ENCODE assay signal across 23 cellular contexts in genomic region chr6:25590986-25591385, GRCh38.
A peak's percentile ranks its signal among the peaks of the same experiment; 100 is the strongest.
DNase-seq lines count a peak whose midpoint lies in the region; TF ChIP-seq lines count a peak whose summit lies in the region.
"Had no signal": no experiment of that assay in that cellular context is flagged by ENCODE, and none has a peak within 500 bp of the region (broad histone marks: within the 10 kb centered on the region; RNA-seq: fewer than 3 reads in every experiment).

No MANE protein-coding gene starts in this region.

- H3K9me3 ChIP-seq in HAP-1 = no peaks in the 10 kb centered on the region
- H3K9me3 ChIP-seq: suprapubic skin had no signal

- no peaks in the 10 kb centered on the region for H3K9me3 Mint-ChIP-seq in glutamatergic neuron (ENCODE audit: unreplicated experiment)
- H3K9me3 Mint-ChIP-seq: activated naive CD8-positive, alpha-beta T cell treated with anti-CD3 and anti-CD28 coated beads, Interleukin-2, amount 50 U/mL, for 24 hours; activated T-cell treated with anti-CD3 and anti-CD28 coated beads, Interleukin-2, amount 50 U/mL, for 24 hours; mesothelial cell of epicardium; naive thymus-derived CD8-positive, alpha-beta T cell; T-helper 2 cell treated with Interferon-gamma antibody and Interleukin-4, amounts not matched to agents 5 μg/mL and 100 μg/mL, for 36 hours had no signal

- H3K4me1 ChIP-seq in HAP-1 = no peaks in the 10 kb centered on the region
- H3K4me1 ChIP-seq: suprapubic skin had no signal

- no peak for TF ChIP-seq CTCF in glutamatergic neuron (IDR thresholded peaks at IDR 0.05; ENCODE audit: partially characterized antibody, unreplicated experiment)

- no peak overlapping the region for H3K4me3 Mint-ChIP-seq in glutamatergic neuron (ENCODE audit: unreplicated experiment)
- H3K4me3 Mint-ChIP-seq: activated naive CD8-positive, alpha-beta T cell treated with anti-CD3 and anti-CD28 coated beads, Interleukin-2, amount 50 U/mL, for 24 hours; activated T-cell treated with anti-CD3 and anti-CD28 coated beads, Interleukin-2, amount 50 U/mL, for 24 hours; mesothelial cell of epicardium; naive thymus-derived CD8-positive, alpha-beta T cell; T-helper 2 cell treated with Interferon-gamma antibody and Interleukin-4, amounts not matched to agents 5 μg/mL and 100 μg/mL, for 36 hours had no signal

- H3K36me3 ChIP-seq in HAP-1 (replicated peaks) = peaks cover 6% of the 10 kb centered on the region; the same call in 1 of the 2 replicates

- no peak overlapping the region for H3K4me3 ChIP-seq in HAP-1
- H3K4me3 ChIP-seq: dorsolateral prefrontal cortex, K562, suprapubic skin had no signal

- in situ Hi-C loops in HAP-1 (cut with MboI; ENCODE audit: low sequenced_read_pairs) = no loop called here

- no peaks in the 10 kb centered on the region for H3K27me3 Mint-ChIP-seq in glutamatergic neuron (ENCODE audit: unreplicated experiment)
- H3K27me3 Mint-ChIP-seq: activated naive CD8-positive, alpha-beta T cell treated with anti-CD3 and anti-CD28 coated beads, Interleukin-2, amount 50 U/mL, for 24 hours; activated T-cell treated with anti-CD3 and anti-CD28 coated beads, Interleukin-2, amount 50 U/mL, for 24 hours; naive thymus-derived CD8-positive, alpha-beta T cell had no signal

- H3K27ac Mint-ChIP-seq in glutamatergic neuron (ENCODE audit: unreplicated experiment) = peak overlapping the region; percentile 6
- H3K27ac Mint-ChIP-seq: activated naive CD8-positive, alpha-beta T cell treated with anti-CD3 and anti-CD28 coated beads, Interleukin-2, amount 50 U/mL, for 24 hours; activated T-cell treated with anti-CD3 and anti-CD28 coated beads, Interleukin-2, amount 50 U/mL, for 24 hours; mesothelial cell of epicardium; T-helper 2 cell treated with Interferon-gamma antibody and Interleukin-4, amounts not matched to agents 5 μg/mL and 100 μg/mL, for 36 hours had no signal

- H3K36me3 Mint-ChIP-seq in glutamatergic neuron (ENCODE audit: unreplicated experiment) = no peaks in the 10 kb centered on the region

- peaks cover 17% of the 10 kb centered on the region for H3K4me1 Mint-ChIP-seq in glutamatergic neuron (ENCODE audit: low read depth, unreplicated experiment)
- H3K4me1 Mint-ChIP-seq: activated naive CD8-positive, alpha-beta T cell treated with anti-CD3 and anti-CD28 coated beads, Interleukin-2, amount 50 U/mL, for 24 hours; mesothelial cell of epicardium; naive thymus-derived CD8-positive, alpha-beta T cell had no signal

- no peaks in the 10 kb centered on the region for H3K27me3 ChIP-seq in HAP-1 (ENCODE audit: low read depth)
- H3K27me3 ChIP-seq: dorsolateral prefrontal cortex, suprapubic skin had no signal

- DNase-seq in NCI-H1092 (lab: John Stamatoyannopoulos, UW) (peak; percentile 61), NCI-H2081 treated with DMSO at 0.1 percent for 48 hours (lab: John Stamatoyannopoulos, UW) (peak; percentile 75), NCI-H748 treated with DMSO at 0.1 percent for 48 hours (lab: John Stamatoyannopoulos, UW) (peak; percentile 83), glutamatergic neuron (no peak), HAP-1 (ENCODE audit: low spot score in 2 of 2) (no peak), AG08396 (ENCODE audit: low spot score) (no peak)
- DNase-seq in activated CD4-positive, CD25-positive, alpha-beta regulatory T cell treated with anti-CD3 and anti-CD28 coated beads, Interleukin-2, amount 50 U/mL, for 72 hours = no peak
- no peak for DNase-seq in activated naive CD4-positive, alpha-beta T cell treated with Interleukin-2 at 50 U/mL for 16 hours
- DNase-seq: activated CD4-positive, alpha-beta T cell treated with anti-CD3 and anti-CD28 coated beads for 48 hours; activated gamma-delta T cell; activated naive CD8-positive, alpha-beta T cell treated with anti-CD3 and anti-CD28 coated beads, Interleukin-2, amount 50 U/mL, for 24 hours; activated T-cell treated with anti-CD3 and anti-CD28 coated beads, Interleukin-2, amount 50 U/mL, for 24 hours; dorsolateral prefrontal cortex; naive thymus-derived CD8-positive, alpha-beta T cell; NCI-H187 treated with DMSO at 0.1 percent for 48 hours; NCI-H526; occipital lobe; stimulated activated CD4-positive, alpha-beta T cell treated with anti-CD3 and anti-CD28 coated beads, Interleukin-15, amount 100 ng/mL, for 24 hours; stimulated activated naive CD4-positive, alpha-beta T cell had no signal

Comparison
In these comparisons a context has a peak if more than half of its experiments do, and no peak if none do; other contexts are left out.
1. DNase-seq: peak in NCI-H1092 (single experiment), NCI-H2081 treated with DMSO at 0.1 percent for 48 hours (single experiment) and NCI-H748 treated with DMSO at 0.1 percent for 48 hours (single experiment); none in glutamatergic neuron (single experiment), HAP-1 (0 of 2), activated CD4-positive, CD25-positive, alpha-beta regulatory T cell treated with anti-CD3 and anti-CD28 coated beads, Interleukin-2, amount 50 U/mL, for 72 hours (single experiment), AG08396 (single experiment) and activated naive CD4-positive, alpha-beta T cell treated with Interleukin-2 at 50 U/mL for 16 hours (single experiment).